18 cellular contexts compared by ENCODE assay signal in genomic region chr20:56843817-56844216, GRCh38.
DNase-seq lines count a peak whose midpoint lies in the region; ATAC-seq and TF ChIP-seq lines count a peak whose summit lies in the region.
"Had no signal": no experiment of that assay in that cellular context is flagged by ENCODE, and none has a peak within 500 bp of the region (broad histone marks: within the 10 kb centered on the region; RNA-seq: fewer than 3 reads in every experiment).

No MANE protein-coding gene starts in this region.

- WGBS in smooth muscle cell (ENCODE audit: low lambda C conversion rate), result 47% methylated on average over 4 of the region's 4 CpGs
- WGBS in tibial nerve, 2 donors, result 32 to 49% methylated on average over 4 of the region's 4 CpGs
- WGBS in adrenal gland, 4 donors, result 41 to 50% (median 46%) methylated on average over 4 of the region's 4 CpGs

- no peak overlapping the region for H3K9ac ChIP-seq in smooth muscle cell (ENCODE audit: low read depth)

- no peaks in the 10 kb centered on the region for H3F3A ChIP-seq in smooth muscle cell (ENCODE audit: low read depth)

- no peak for ATAC-seq in HG03342 (IDR thresholded peaks at IDR 0.05; ENCODE audit: unreplicated experiment)
- ATAC-seq: activated naive CD8-positive, alpha-beta T cell treated with anti-CD3 and anti-CD28 coated beads, Interleukin-2, amount 50 U/mL, for 24 hours had no signal

- no peaks in the 10 kb centered on the region for H3K79me2 ChIP-seq in smooth muscle cell (ENCODE audit: low read depth)

- no peak overlapping the region for H3K4me2 ChIP-seq in smooth muscle cell

- H3K4me3 ChIP-seq in epithelial cell of esophagus (ENCODE audit: low read length) (no peak overlapping the region), smooth muscle cell (no peak overlapping the region), tibial nerve (no peak overlapping the region), adrenal gland (no peak overlapping the region)
- H3K4me3 ChIP-seq: SK-N-MC had no signal

- H4K20me1 ChIP-seq in smooth muscle cell (ENCODE audit: low read depth), result no peaks in the 10 kb centered on the region

- no peak overlapping the region for H2AFZ ChIP-seq in smooth muscle cell (ENCODE audit: low read depth)

- H3K36me3 ChIP-seq in smooth muscle cell (ENCODE audit: low read depth) (no peaks in the 10 kb centered on the region), tibial nerve (no peaks in the 10 kb centered on the region), adrenal gland (replicated peaks in 1 of 2) (no peaks in the 10 kb centered on the region)

- DNase-seq in DMS 273 (lab: John Stamatoyannopoulos, UW; ENCODE audit: unreplicated experiment) (peak; percentile 26), DMS 273 treated with DMSO at 0.1 percent for 48 hours (lab: John Stamatoyannopoulos, UW) (no peak), RKO (ENCODE audit: low spot score) (peak; percentile 40), epithelial cell of esophagus (ENCODE audit: low read depth) (no peak), smooth muscle cell (lab: John Stamatoyannopoulos, UW; ENCODE audit: unreplicated experiment) (no peak), tibial nerve (ENCODE audit: low spot score in 2 of 2) (no peak), adrenal gland (no peak)
- DNase-seq: activated CD4-positive, alpha-beta T cell treated with anti-CD3 and anti-CD28 coated beads, Interleukin-2, amount 50 U/mL, for 1 hour; activated naive CD8-positive, alpha-beta T cell treated with anti-CD3 and anti-CD28 coated beads, Interleukin-2, amount 50 U/mL, for 24 hours; activated T-cell treated with anti-CD3 and anti-CD28 coated beads, Interleukin-2, amount 50 U/mL, for 48 hours; CD4-positive, alpha-beta T cell; IMR-90; NCI-H1092; NK-92 treated with Interleukin-12 subunit alpha and Interleukin-12 subunit beta, amount 100 ng/mL, for 24 hours had no signal

- H3K4me1 ChIP-seq in smooth muscle cell (ENCODE audit: low read depth), result no peaks in the 10 kb centered on the region
- H3K4me1 ChIP-seq in tibial nerve, result no peaks in the 10 kb centered on the region
- H3K4me1 ChIP-seq in adrenal gland (replicated peaks in 1 of 2), result no peaks in the 10 kb centered on the region

- TF ChIP-seq POLR2A in tibial nerve (IDR thresholded peaks at IDR 0.05), result no peak
- no peak for TF ChIP-seq POLR2A in adrenal gland (IDR thresholded peaks at IDR 0.05)

- H3K27ac ChIP-seq in smooth muscle cell (ENCODE audit: low read depth) (no peak overlapping the region), tibial nerve (no peak overlapping the region), adrenal gland (no peak overlapping the region)
- H3K27ac ChIP-seq: 22Rv1, epithelial cell of prostate, SK-N-MC had no signal

- no peaks in the 10 kb centered on the region for H3K9me3 ChIP-seq in smooth muscle cell (replicated peaks; ENCODE audit: low read depth)
- no peaks in the 10 kb centered on the region for H3K9me3 ChIP-seq in tibial nerve
- no peaks in the 10 kb centered on the region for H3K9me3 ChIP-seq in adrenal gland (replicated peaks in 1 of 3)

- TF ChIP-seq EP300 in tibial nerve (IDR thresholded peaks at IDR 0.05), result no peak

- TF ChIP-seq CTCF in epithelial cell of esophagus (IDR thresholded peaks at IDR 0.05; ENCODE audit: insufficient read depth, low read depth, low read length, missing control alignments) (peak; percentile 8), smooth muscle cell (IDR thresholded peaks at IDR 0.05; ENCODE audit: borderline replicate concordance, insufficient read depth, poor library complexity, severe bottlenecking) (peak; percentile 22), tibial nerve (IDR thresholded peaks at IDR 0.05) (no peak), adrenal gland (IDR thresholded peaks at IDR 0.05) (no peak)

- intact Hi-C loops in adrenal gland (cut with DNase I), result no loop called here

- no peaks in the 10 kb centered on the region for H3K27me3 ChIP-seq in smooth muscle cell (ENCODE audit: low read depth)
- H3K27me3 ChIP-seq in tibial nerve, result no peaks in the 10 kb centered on the region
- H3K27me3 ChIP-seq in adrenal gland, result peaks cover 4% of the 10 kb centered on the region

Comparison
In these comparisons a context has a peak if more than half of its experiments do, and no peak if none do; other contexts are left out.
1. DNase-seq: peak in DMS 273 (single experiment) and RKO (single experiment); none in DMS 273 treated with DMSO at 0.1 percent for 48 hours (single experiment), epithelial cell of esophagus (single experiment), smooth muscle cell (single experiment), tibial nerve (0 of 2) and adrenal gland (0 of 7).
2. CTCF ChIP-seq: peak in epithelial cell of esophagus (single experiment) and smooth muscle cell (single experiment); none in tibial nerve (0 of 5) and adrenal gland (0 of 6).